9 cellular contexts compared by ENCODE assay signal in the genomic region with DNA sequence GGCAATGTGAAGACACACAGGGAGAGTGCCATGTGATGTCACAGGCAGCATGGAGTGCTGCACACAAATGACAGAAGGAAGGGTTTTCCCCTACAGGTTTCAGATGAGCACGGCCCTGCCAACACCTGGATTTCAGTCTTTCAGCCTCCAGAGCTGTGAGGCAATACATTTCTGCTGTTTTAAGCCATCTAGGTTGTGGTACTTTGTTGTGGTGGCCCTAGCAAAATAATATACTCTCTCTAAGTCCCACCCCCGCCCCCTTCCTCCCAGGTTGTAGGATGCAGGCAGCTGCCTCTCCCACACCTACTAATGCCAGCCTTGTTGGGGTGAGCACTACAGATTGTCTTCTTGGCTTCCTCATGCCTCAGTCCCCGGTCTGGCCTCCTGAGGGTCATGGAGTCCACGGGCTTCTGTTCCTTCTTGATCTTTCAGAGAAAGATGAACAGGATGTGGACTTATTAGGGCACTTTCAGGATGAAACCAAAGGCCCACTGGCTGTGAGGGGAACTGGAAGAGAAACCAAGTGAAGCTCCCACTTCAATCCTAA.
DNase-seq lines count a peak whose midpoint lies in the region; ATAC-seq and TF ChIP-seq lines count a peak whose summit lies in the region.
"Had no signal": no experiment of that assay in that cellular context is flagged by ENCODE, and none has a peak within 500 bp of the region (broad histone marks: within the 10 kb centered on the region; RNA-seq: fewer than 3 reads in every experiment).

No MANE protein-coding gene starts in this region.

- H3K4me3 ChIP-seq in osteoblast (ENCODE audit: insufficient read depth, low read length) = no peak overlapping the region
- H3K4me3 ChIP-seq: heart left ventricle had no signal

- H3K27me3 Mint-ChIP-seq in activated T-helper 1 cell treated with anti-CD3 and anti-CD28 coated beads, Interleukin-12 subunit alpha, Interleukin-12 subunit beta, Interleukin-2, Interleukin-4 antibody, amounts not matched to agents 30 ng/mL and 10 ng/mL and 1 ng/mL, durations not matched to agents 14 hours and 24 hours and 36 hours (ENCODE audit: insufficient read depth) = peaks cover 6% of the 10 kb centered on the region
- no peaks in the 10 kb centered on the region for H3K27me3 Mint-ChIP-seq in MCF 10A (ENCODE audit: insufficient read depth, unreplicated experiment)

- H3K36me3 Mint-ChIP-seq in activated T-helper 1 cell treated with anti-CD3 and anti-CD28 coated beads, Interleukin-12 subunit alpha, Interleukin-12 subunit beta, Interleukin-2, Interleukin-4 antibody, amounts not matched to agents 30 ng/mL and 10 ng/mL and 1 ng/mL, durations not matched to agents 14 hours and 24 hours and 36 hours (ENCODE audit: low read depth) = no peaks in the 10 kb centered on the region
- no peaks in the 10 kb centered on the region for H3K36me3 Mint-ChIP-seq in MCF 10A (ENCODE audit: insufficient read depth, unreplicated experiment)

- H3K4me2 ChIP-seq in osteoblast (ENCODE audit: insufficient read depth, low read length) = no peak overlapping the region

- no peak overlapping the region for H3K27ac ChIP-seq in osteoblast (ENCODE audit: low read depth, low read length)
- H3K27ac ChIP-seq: heart left ventricle had no signal

- CTCF ChIA-PET in MCF 10A (lab: Yijun Ruan, JAX) = interaction anchor here (0.6 to 2.2 kb wide), 10 partner anchors 12 to 567 kb away, joined by 3 to 8 read pairs (median 4); no protein-coding TSS in a partner anchor

- H3K4me1 ChIP-seq in osteoblast (ENCODE audit: insufficient read depth, low read length) = no peaks in the 10 kb centered on the region

- POLR2A ChIA-PET in MCF 10A (lab: Yijun Ruan, JAX) = no interaction called here

- no peaks in the 10 kb centered on the region for H3K36me3 ChIP-seq in osteoblast (ENCODE audit: insufficient read depth, low read length)
- H3K36me3 ChIP-seq: heart left ventricle had no signal

- no TSS peak for BruUV-seq in MCF 10A (replicated peaks; lab: Mats Ljungman, UMichigan)

- no peak overlapping the region for H3K4me3 Mint-ChIP-seq in activated T-helper 1 cell treated with anti-CD3 and anti-CD28 coated beads, Interleukin-12 subunit alpha, Interleukin-12 subunit beta, Interleukin-2, Interleukin-4 antibody, amounts not matched to agents 30 ng/mL and 10 ng/mL and 1 ng/mL, durations not matched to agents 14 hours and 24 hours and 36 hours
- H3K4me3 Mint-ChIP-seq in MCF 10A (ENCODE audit: unreplicated experiment) = no peak overlapping the region
- H3K4me3 Mint-ChIP-seq: neural crest cell had no signal

- intact Hi-C loops in activated T-helper 1 cell treated with anti-CD3 and anti-CD28 coated beads, Interleukin-12 subunit alpha, Interleukin-12 subunit beta, Interleukin-2, Interleukin-4 antibody, amounts not matched to agents 30 ng/mL and 10 ng/mL and 1 ng/mL, durations not matched to agents 14 hours and 24 hours and 36 hours (cut with micrococcal nuclease) = loop anchor here (2.0 kb wide), 1 partner anchor 32 kb away; no protein-coding TSS in a partner anchor
- intact Hi-C loops in MCF 10A (cut with micrococcal nuclease) = no loop called here

- peaks cover 20% of the 10 kb centered on the region for H3K4me1 Mint-ChIP-seq in activated T-helper 1 cell treated with anti-CD3 and anti-CD28 coated beads, Interleukin-12 subunit alpha, Interleukin-12 subunit beta, Interleukin-2, Interleukin-4 antibody, amounts not matched to agents 30 ng/mL and 10 ng/mL and 1 ng/mL, durations not matched to agents 14 hours and 24 hours and 36 hours (ENCODE audit: low read depth)
- H3K4me1 Mint-ChIP-seq in MCF 10A (ENCODE audit: insufficient read depth, unreplicated experiment) = no peaks in the 10 kb centered on the region
- H3K4me1 Mint-ChIP-seq: neural crest cell had no signal

- DNase-seq in osteoblast (ENCODE audit: insufficient read length, low spot score, missing footprints) (peak; percentile 30), MCF 10A (ENCODE audit: unreplicated experiment) (no peak), NCI-H226 (no peak)
- no peak for DNase-seq in activated T-helper 1 cell treated with anti-CD3 and anti-CD28 coated beads, Interleukin-12 subunit alpha, Interleukin-12 subunit beta, Interleukin-2, Interleukin-4 antibody, amounts not matched to agents 30 ng/mL and 10 ng/mL and 1 ng/mL, durations not matched to agents 14 hours and 24 hours and 36 hours (ENCODE audit: low spot score)
- DNase-seq: heart left ventricle had no signal

- H2AFZ ChIP-seq in osteoblast (ENCODE audit: low read length) = no peak overlapping the region

- no peak overlapping the region for H3K27ac Mint-ChIP-seq in activated T-helper 1 cell treated with anti-CD3 and anti-CD28 coated beads, Interleukin-12 subunit alpha, Interleukin-12 subunit beta, Interleukin-2, Interleukin-4 antibody, amounts not matched to agents 30 ng/mL and 10 ng/mL and 1 ng/mL, durations not matched to agents 14 hours and 24 hours and 36 hours
- H3K27ac Mint-ChIP-seq in MCF 10A (ENCODE audit: low read depth, unreplicated experiment) = no peak overlapping the region

- H3K27me3 ChIP-seq in osteoblast (ENCODE audit: insufficient read depth, low read length) = peaks cover 17% of the 10 kb centered on the region
- H3K27me3 ChIP-seq: heart left ventricle had no signal

- no peaks in the 10 kb centered on the region for H3K9me3 Mint-ChIP-seq in activated T-helper 1 cell treated with anti-CD3 and anti-CD28 coated beads, Interleukin-12 subunit alpha, Interleukin-12 subunit beta, Interleukin-2, Interleukin-4 antibody, amounts not matched to agents 30 ng/mL and 10 ng/mL and 1 ng/mL, durations not matched to agents 14 hours and 24 hours and 36 hours
- no peaks in the 10 kb centered on the region for H3K9me3 Mint-ChIP-seq in MCF 10A (ENCODE audit: unreplicated experiment)
- H3K9me3 Mint-ChIP-seq: neural crest cell had no signal

- ATAC-seq in GM18909 (IDR thresholded peaks at IDR 0.05; ENCODE audit: poor library complexity, unreplicated experiment) = peak; percentile 97
- peak; percentile 98 for ATAC-seq in GM21717 (IDR thresholded peaks at IDR 0.05; ENCODE audit: unreplicated experiment)
- ATAC-seq in HG03442 (IDR thresholded peaks at IDR 0.05; ENCODE audit: unreplicated experiment) = peak; percentile 93

- H4K20me1 ChIP-seq in osteoblast (ENCODE audit: insufficient read depth, low read length) = no peaks in the 10 kb centered on the region

- no peaks in the 10 kb centered on the region for H3K9me3 ChIP-seq in osteoblast (ENCODE audit: low read depth, low read length)
- H3K9me3 ChIP-seq: heart left ventricle had no signal

- H3K79me2 ChIP-seq in osteoblast (ENCODE audit: insufficient read depth, low read length) = no peaks in the 10 kb centered on the region

- TF ChIP-seq CTCF in osteoblast (IDR thresholded peaks at IDR 0.05; ENCODE audit: extremely low read depth, low read depth, low read length) = no peak
- TF ChIP-seq CTCF in MCF 10A (IDR thresholded peaks at IDR 0.05; ENCODE audit: unreplicated experiment) = no peak
